Comparison of ENCODE assay signal across 2 cellular contexts in the genomic region with DNA sequence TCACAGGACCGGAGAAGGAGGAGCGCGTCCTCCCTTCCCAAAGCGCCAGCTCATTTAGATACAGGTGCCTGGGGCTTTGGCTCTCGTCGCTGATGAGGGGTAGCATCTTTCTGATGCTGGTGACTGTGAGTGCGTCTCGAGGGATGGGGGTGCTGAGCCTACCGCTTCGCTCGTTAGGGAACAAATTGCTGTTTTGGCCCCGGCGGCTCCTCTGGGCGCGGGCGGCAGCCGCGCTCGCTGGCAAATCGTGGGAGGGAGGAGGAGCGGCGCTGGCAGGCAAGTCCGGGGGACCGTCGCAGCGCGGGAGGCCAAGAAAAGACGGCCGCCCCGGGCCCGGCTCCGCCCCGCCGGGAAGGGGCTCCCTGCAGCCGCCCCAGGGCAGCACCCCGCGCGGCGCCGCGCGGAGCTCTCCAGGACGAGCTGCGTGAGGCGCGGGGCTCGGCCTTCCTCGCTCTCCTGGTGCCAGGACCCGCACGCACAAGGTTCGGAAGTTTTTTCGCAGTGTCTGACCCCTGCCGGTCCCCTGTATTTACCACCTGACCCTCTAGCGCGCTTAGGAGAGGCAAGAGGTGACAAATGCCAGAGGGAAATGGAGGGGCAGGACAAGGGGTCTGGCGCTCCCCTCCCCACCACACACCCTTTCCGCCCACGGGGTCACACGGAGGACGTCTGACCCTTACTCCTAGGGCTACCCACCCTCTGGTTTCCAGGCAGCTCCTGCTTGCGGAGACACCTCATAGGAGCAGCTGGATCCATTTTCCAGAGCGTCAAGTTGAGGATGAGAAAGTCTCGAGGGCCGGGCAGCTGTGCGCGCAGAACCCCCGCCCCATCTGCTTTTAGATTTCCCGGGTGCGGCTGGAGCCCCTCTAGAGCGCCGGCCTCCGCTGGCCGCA.
A peak's percentile ranks its signal among the peaks of the same experiment; 100 is the strongest.
TF ChIP-seq lines count a peak whose summit lies in the region.

No MANE protein-coding gene starts in this region.

TF ChIP-seq in WTC11, 78 proteins besides CTCF, POLR2A, EP300 and RAD21 (continued from another document):
- TF ChIP-seq ZNF425 (CRISPR knock-in tag; conservative IDR thresholded peaks at IDR 0.05): no peak
- TF ChIP-seq FOXK1 (CRISPR knock-in tag; IDR thresholded peaks at IDR 0.05): no peak
- TF ChIP-seq FOXP1 (CRISPR knock-in tag; IDR thresholded peaks at IDR 0.05; ENCODE audit: borderline replicate concordance): peak; percentile 50; the same call in 1 of the 2 replicates
- TF ChIP-seq FOXP4 (CRISPR knock-in tag; IDR thresholded peaks at IDR 0.05): no peak
- TF ChIP-seq, protein P1, sequence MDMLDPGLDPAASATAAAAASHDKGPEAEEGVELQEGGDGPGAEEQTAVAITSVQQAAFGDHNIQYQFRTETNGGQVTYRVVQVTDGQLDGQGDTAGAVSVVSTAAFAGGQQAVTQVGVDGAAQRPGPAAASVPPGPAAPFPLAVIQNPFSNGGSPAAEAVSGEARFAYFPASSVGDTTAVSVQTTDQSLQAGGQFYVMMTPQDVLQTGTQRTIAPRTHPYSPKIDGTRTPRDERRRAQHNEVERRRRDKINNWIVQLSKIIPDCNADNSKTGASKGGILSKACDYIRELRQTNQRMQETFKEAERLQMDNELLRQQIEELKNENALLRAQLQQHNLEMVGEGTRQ (CRISPR knock-in tag; IDR thresholded peaks at IDR 0.05): 0 out of 2 replicates have a peak, but pooled peaks have one; percentile 10
- no peak for TF ChIP-seq RELA (CRISPR knock-in tag; IDR thresholded peaks at IDR 0.05; ENCODE audit: borderline replicate concordance)
- 0 out of 2 replicates have a peak, but pooled peaks have one; percentile 34 for TF ChIP-seq GTF2I (CRISPR knock-in tag; conservative IDR thresholded peaks at IDR 0.05)
- TF ChIP-seq ATF1 (CRISPR knock-in tag; IDR thresholded peaks at IDR 0.05): no peak

TF ChIP-seq in endothelial cell of umbilical vein, 7 proteins besides CTCF, POLR2A, EP300 and RAD21:
- TF ChIP-seq MAX (IDR thresholded peaks at IDR 0.05; ENCODE audit: insufficient read depth, insufficient read length): no peak
- peak; percentile 33 for TF ChIP-seq POLR2AphosphoS5 (IDR thresholded peaks at IDR 0.05; ENCODE audit: insufficient read depth, low read depth, low read length)
- TF ChIP-seq EZH2 (IDR thresholded peaks at IDR 0.05; ENCODE audit: borderline replicate concordance, low read depth, low read length, severe bottlenecking): peak; percentile 95
- TF ChIP-seq JUN (IDR thresholded peaks at IDR 0.05; ENCODE audit: borderline replicate concordance, insufficient read depth, insufficient read length, low read depth): no peak
- TF ChIP-seq GATA2 (IDR thresholded peaks at IDR 0.05; ENCODE audit: insufficient read depth, insufficient read length, low read depth, low read length): no peak
- TF ChIP-seq FOS (IDR thresholded peaks at IDR 0.05; ENCODE audit: borderline replicate concordance, insufficient read depth, low read length): no peak
- TF ChIP-seq MYC (IDR thresholded peaks at IDR 0.05; ENCODE audit: low read depth, low read length): no peak
